8 cellular contexts compared by ENCODE assay signal in genomic region chr5:1105350-1106265, GRCh38. TPM values are rescaled to one million over a fixed set of nuclear protein-coding genes. Genes with fewer than 3 reads are reported as not detected.
DNase-seq lines count a peak whose midpoint lies in the region; ATAC-seq and TF ChIP-seq lines count a peak whose summit lies in the region.

No MANE protein-coding gene starts in this region.

- no peaks in the 10 kb centered on the region for H4K20me1 ChIP-seq in Loucy (ENCODE audit: insufficient read depth, low read length, poor library complexity, severe bottlenecking)

- H3K4me3 ChIP-seq in Loucy (ENCODE audit: low read length, poor library complexity, severe bottlenecking), result peak overlapping the region; percentile 66

- peak; percentile 72 for DNase-seq in GM20000 (ENCODE audit: low spot score)
- DNase-seq in activated gamma-delta T cell (lab: John Stamatoyannopoulos, UW), result peak; percentile 23
- DNase-seq in natural killer cell, result peak; percentile 57
- no peak for DNase-seq in middle frontal gyrus (ENCODE audit: extremely low spot score, low spot score)
- DNase-seq in sciatic nerve (ENCODE audit: low spot score), result no peak
- DNase-seq in HFFc6, result no peak

- no peak overlapping the region for H2AFZ ChIP-seq in Loucy (ENCODE audit: low read length)

- H3F3A ChIP-seq in Loucy (ENCODE audit: low read depth), result no peaks in the 10 kb centered on the region

- peak overlapping the region; percentile 85 to 99 for H3K27ac Mint-ChIP-seq in natural killer cell
- H3K27ac Mint-ChIP-seq in HFFc6, result no peak overlapping the region

- peak; percentile 66 to 79 (median 76) for ATAC-seq in natural killer cell
- no peak for ATAC-seq in GM18867 (IDR thresholded peaks at IDR 0.05; ENCODE audit: unreplicated experiment)
- no peak for ATAC-seq in sciatic nerve

- H3K27me3 ChIP-seq in Loucy (ENCODE audit: insufficient read depth, low read length, poor library complexity, severe bottlenecking), result no peaks in the 10 kb centered on the region

- H3K36me3 Mint-ChIP-seq in natural killer cell (no peaks in the 10 kb centered on the region), HFFc6 (ENCODE audit: low read depth) (no peaks in the 10 kb centered on the region)

- no peaks in the 10 kb centered on the region for H3K9me2 ChIP-seq in Loucy (replicated peaks; ENCODE audit: low read depth, low read length)

- peaks cover 45% of the 10 kb centered on the region; the same call in 1 of the 2 replicates for H3K79me2 ChIP-seq in Loucy (ENCODE audit: insufficient read depth, low read length)

- TF ChIP-seq CTCF in GM20000 (IDR thresholded peaks at IDR 0.05; ENCODE audit: extremely low read depth, missing control alignments) (no peak), Loucy (conservative IDR thresholded peaks at IDR 0.05; ENCODE audit: low read length) (no peak), natural killer cell (IDR thresholded peaks at IDR 0.05) (no peak), HFFc6 (IDR thresholded peaks at IDR 0.05) (no peak)

- no peaks in the 10 kb centered on the region for H3K36me3 ChIP-seq in Loucy (ENCODE audit: insufficient read depth, low read length)

- H3K9me3 Mint-ChIP-seq in natural killer cell (no peaks in the 10 kb centered on the region), HFFc6 (no peaks in the 10 kb centered on the region)

- H3K27me3 Mint-ChIP-seq in natural killer cell (ENCODE audit: low read depth in 2 of 2), result no peaks in the 10 kb centered on the region
- H3K27me3 Mint-ChIP-seq in HFFc6 (ENCODE audit: insufficient read depth), result peaks cover 28% of the 10 kb centered on the region

- H3K9ac ChIP-seq in Loucy (ENCODE audit: low read depth, low read length, poor library complexity, severe bottlenecking), result peak overlapping the region; percentile 69

- peaks cover 42 to 91% of the 10 kb centered on the region in 2 donors for H3K4me1 Mint-ChIP-seq in natural killer cell
- no peaks in the 10 kb centered on the region for H3K4me1 Mint-ChIP-seq in HFFc6 (ENCODE audit: low read depth)

- no peaks in the 10 kb centered on the region for H3K9me3 ChIP-seq in Loucy (ENCODE audit: insufficient read depth, low read depth, low read length)

- peak overlapping the region; percentile 56 for H3K4me2 ChIP-seq in Loucy (ENCODE audit: low read depth, low read length, poor library complexity, severe bottlenecking)

- H3K4me1 ChIP-seq in Loucy (ENCODE audit: insufficient read depth, low read length, poor library complexity, severe bottlenecking), result peaks cover 47% of the 10 kb centered on the region

- H3K4me3 Mint-ChIP-seq in natural killer cell (peak overlapping the region; percentile 78), HFFc6 (no peak overlapping the region)

- intact Hi-C loops in natural killer cell (cut with micrococcal nuclease), result loop anchor here (5.0 to 10.0 kb wide), 2 partner anchors 47 to 409 kb away; no protein-coding TSS in a partner anchor
- intact Hi-C loops in sciatic nerve (cut with DNase I), result no loop called here

RNA-seq across cellular contexts. Expression of gene SLC12A7, which starts 6.3 kb away (rescaled TPM):
- total RNA-seq in natural killer cell (10 to 100 TPM; 53.2 to 92.5 (median 81.3) TPM), sciatic nerve (31.7 TPM)
- total RNA-seq in HFFc6 (2021; fragmentation: NEBNext Ultra II Directional; extraction: Animal tissue kit (Norgen Biotek cat#: 25700)), result under 1 TPM in 3 of 6 experiments, not detected in 3; 0.07 to 0.09 (median 0.09) TPM

Comparison
In these comparisons a context has a peak if more than half of its experiments do, and no peak if none do; other contexts are left out.
1. DNase-seq: peak in GM20000 (single experiment), activated gamma-delta T cell (single experiment) and natural killer cell (single experiment); none in middle frontal gyrus (single experiment), sciatic nerve (single experiment) and HFFc6 (single experiment).
2. ATAC-seq: peak in natural killer cell (3 of 3); none in GM18867 (single experiment) and sciatic nerve (single experiment).
3. RNA of gene SLC12A7, which starts 6.3 kb away (total RNA-seq): 53.2 to 92.5 TPM in natural killer cell and 31.7 TPM in sciatic nerve (single experiment); 0.07 to 0.09 TPM in HFFc6; every median in the first group is over 10 times any median in the second.